ENCODE assay signal across 26 cellular contexts in the genomic region with DNA sequence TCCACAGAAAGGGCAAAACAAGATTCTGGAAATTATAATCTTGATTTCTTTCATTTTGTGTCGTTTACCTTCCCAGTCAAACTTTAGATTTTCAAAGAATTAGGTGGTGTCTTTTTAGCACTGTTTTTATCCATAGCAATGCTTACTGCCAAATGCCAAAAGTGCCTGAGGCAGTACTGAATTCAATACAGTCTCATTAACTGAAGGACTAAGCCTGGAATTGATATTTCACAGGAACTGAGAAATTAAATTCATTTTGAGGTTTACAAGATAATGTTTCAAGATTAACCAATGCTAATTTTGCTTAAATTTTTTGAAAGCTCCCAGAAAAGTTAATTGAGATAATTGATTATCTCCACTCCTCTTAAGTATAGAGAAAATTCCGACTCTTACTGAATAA.
"Had no signal": no experiment of that assay in that cellular context is flagged by ENCODE, and none has a peak within 500 bp of the region (broad histone marks: within the 10 kb centered on the region; RNA-seq: fewer than 3 reads in every experiment).

No MANE protein-coding gene starts in this region.

- H3K27me3 ChIP-seq: left lung, neural progenitor cell, ovary, right atrium auricular region, right lobe of liver, tibial nerve, uterus had no signal

- DNase-seq: immature natural killer cell; kidney; left colon; left lung; lower lobe of right lung; mesendoderm; naive B cell; natural killer cell; nephron progenitor cell; occipital lobe; ovary; right lobe of liver; stimulated activated CD4-positive, alpha-beta T cell treated with anti-CD3 and anti-CD28 coated beads, Interleukin-1b, Interleukin-23, amount 100 ng/mL, for 48 hours; stimulated activated CD4-positive, alpha-beta T cell treated with anti-CD3 and anti-CD28 coated beads, Interleukin-2, amount 100 ng/mL, for 48 hours; stimulated activated CD4-positive, alpha-beta T cell treated with anti-CD3 and anti-CD28 coated beads, Interleukin-4, amount 100 ng/mL, for 4 hours; stimulated activated CD8-positive, alpha-beta memory T cell treated with anti-CD3 and anti-CD28 coated beads, Interleukin-4, amount 100 ng/mL, for 48 hours; stimulated activated naive CD4-positive, alpha-beta T cell treated with Interleukin-2 at 50 U/mL for 16 hours; stimulated activated naive CD8-positive, alpha-beta T cell treated with anti-CD3 and anti-CD28 coated beads, Interleukin-15, amount 100 ng/mL, for 72 hours; substantia nigra; uterus had no signal

- H3K4me2 ChIP-seq: neural progenitor cell, smooth muscle cell had no signal

- H3K36me3 ChIP-seq: left lung, lower lobe of right lung, neural progenitor cell, neutrophil, ovary, right atrium auricular region, right lobe of liver, tibial nerve, uterus had no signal

- H2AFZ ChIP-seq: neural progenitor cell had no signal

- H3K4me1 ChIP-seq: left lung, lower lobe of right lung, neural progenitor cell, right lobe of liver, tibial nerve, uterus had no signal

- H3K9me3 ChIP-seq: left lung, lower lobe of right lung, neutrophil, ovary, right atrium auricular region, right lobe of liver, tibial nerve, uterus had no signal

- H3K27ac ChIP-seq: left lung, lower lobe of right lung, neural progenitor cell, neutrophil, ovary, right atrium auricular region, right lobe of liver, tibial nerve, uterus had no signal

- H3K9ac ChIP-seq: neural progenitor cell had no signal

- FAIRE-seq: islet of Langerhans, kidney had no signal

- H3K4me3 ChIP-seq: left lung, lower lobe of right lung, neural progenitor cell, ovary, right atrium auricular region, right lobe of liver, smooth muscle cell, tibial nerve, uterus had no signal
